ENCODE assay signal across 10 cellular contexts in the genomic region with DNA sequence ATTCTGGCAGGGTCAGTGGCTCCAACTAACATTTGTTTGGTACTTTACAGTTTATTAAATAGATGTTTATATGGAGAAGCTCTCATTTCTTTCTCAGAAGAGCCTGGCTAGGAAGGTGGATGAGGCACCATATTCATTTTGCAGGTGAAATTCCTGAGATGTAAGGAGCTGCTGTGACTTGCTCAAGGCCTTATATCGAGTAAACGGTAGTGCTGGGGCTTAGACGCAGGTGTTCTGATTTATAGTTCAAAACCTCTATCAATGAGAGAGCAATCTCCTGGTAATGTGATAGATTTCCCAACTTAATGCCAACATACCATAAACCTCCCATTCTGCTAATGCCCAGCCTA. TPM values are rescaled to one million over a fixed set of nuclear protein-coding genes. Genes with fewer than 3 reads are reported as not detected.
A peak's percentile ranks its signal among the peaks of the same experiment; 100 is the strongest.
DNase-seq lines count a peak whose midpoint lies in the region; ATAC-seq and TF ChIP-seq lines count a peak whose summit lies in the region.
"Had no signal": no experiment of that assay in that cellular context is flagged by ENCODE, and none has a peak within 500 bp of the region (broad histone marks: within the 10 kb centered on the region; RNA-seq: fewer than 3 reads in every experiment).

No MANE protein-coding gene starts in this region.

- no peaks in the 10 kb centered on the region for H3K36me3 ChIP-seq in ACC112 (ENCODE audit: insufficient read depth, low read length)
- H3K36me3 ChIP-seq in neuronal stem cell (replicated peaks in 1 of 2; ENCODE audit: control insufficient read depth in 2 of 2, insufficient read depth in 2 of 2, low read length in 2 of 2), result no peaks in the 10 kb centered on the region
- H3K36me3 ChIP-seq: pancreas had no signal

- no peaks in the 10 kb centered on the region for H3K36me3 Mint-ChIP-seq in HFFc6 (ENCODE audit: low read depth)
- H3K36me3 Mint-ChIP-seq in chondrocyte (ENCODE audit: low read depth), result no peaks in the 10 kb centered on the region

- no peaks in the 10 kb centered on the region for H3K9me3 ChIP-seq in neuronal stem cell (replicated peaks in 1 of 2; ENCODE audit: control insufficient read depth in 2 of 2, insufficient read depth in 1 of 2, low read depth in 1 of 2, low read length in 2 of 2)
- H3K9me3 ChIP-seq: pancreas had no signal

- no peak overlapping the region for H2BK5ac ChIP-seq in neuronal stem cell (ENCODE audit: low read length)

- H3K14ac ChIP-seq in neuronal stem cell (ENCODE audit: low read length), result no peak overlapping the region

- H3K4me3 Mint-ChIP-seq in HFFc6, result no peak overlapping the region; the same call in 1 of the 2 replicates
- H3K4me3 Mint-ChIP-seq in chondrocyte (ENCODE audit: unreplicated experiment), result no peak overlapping the region

- H3K18ac ChIP-seq in neuronal stem cell (ENCODE audit: low read length), result no peak overlapping the region

- no peak overlapping the region for H3K23ac ChIP-seq in neuronal stem cell (ENCODE audit: low read depth, low read length, poor library complexity)

- H3K27ac ChIP-seq in ACC112 (ENCODE audit: low read depth, low read length) (0 out of 2 replicates have a peak overlapping the region, but pooled peaks have one; percentile 44), neuronal stem cell (replicated peaks; ENCODE audit: low read length) (no peak overlapping the region)
- H3K27ac ChIP-seq: pancreas had no signal

- no peak overlapping the region for H3K4me2 ChIP-seq in neuronal stem cell (ENCODE audit: insufficient read depth, low read length, poor library complexity, severe bottlenecking)

- no peak overlapping the region for H2BK120ac ChIP-seq in neuronal stem cell (ENCODE audit: low read depth, low read length)

- peak overlapping the region; percentile 95 for H3K27ac Mint-ChIP-seq in HFFc6
- H3K27ac Mint-ChIP-seq in chondrocyte (ENCODE audit: unreplicated experiment), result peak overlapping the region; percentile 92

- H4K8ac ChIP-seq in neuronal stem cell (ENCODE audit: low read depth, low read length), result no peak overlapping the region

- H2AK5ac ChIP-seq in neuronal stem cell (ENCODE audit: low read depth, low read length), result no peak overlapping the region

- H2AFZ ChIP-seq in ACC112 (ENCODE audit: low read length, unreplicated experiment), result no peak overlapping the region
- peak overlapping the region; percentile 78 for H2AFZ ChIP-seq in neuronal stem cell (ENCODE audit: low read length)

- H3K4me1 Mint-ChIP-seq in HFFc6 (ENCODE audit: low read depth), result peaks cover 79% of the 10 kb centered on the region
- H3K4me1 Mint-ChIP-seq in chondrocyte (ENCODE audit: low read depth), result peaks cover 65% of the 10 kb centered on the region

- no peak for TF ChIP-seq CTCF in HFFc6 (IDR thresholded peaks at IDR 0.05)
- no peak for TF ChIP-seq CTCF in chondrocyte (IDR thresholded peaks at IDR 0.05)

- H3K9ac ChIP-seq in neuronal stem cell (ENCODE audit: low read depth, low read length, poor library complexity), result no peak overlapping the region

- H3K27me3 Mint-ChIP-seq in HFFc6 (ENCODE audit: insufficient read depth) (peaks cover 2% of the 10 kb centered on the region), chondrocyte (ENCODE audit: low read depth) (no peaks in the 10 kb centered on the region)

- no peak overlapping the region for H2BK12ac ChIP-seq in neuronal stem cell (ENCODE audit: low read length)

- no peaks in the 10 kb centered on the region for H3K9me3 Mint-ChIP-seq in HFFc6
- no peaks in the 10 kb centered on the region for H3K9me3 Mint-ChIP-seq in chondrocyte (ENCODE audit: low read depth)

- H3K79me1 ChIP-seq in neuronal stem cell (ENCODE audit: low read depth, low read length), result no peaks in the 10 kb centered on the region

- H4K91ac ChIP-seq in neuronal stem cell (ENCODE audit: low read depth, low read length, poor library complexity), result no peak overlapping the region

- DNase-seq in HFFc6 (no peak), chondrocyte (ENCODE audit: low spot score) (no peak), neuronal stem cell (ENCODE audit: low spot score) (no peak), NCI-H2029 treated with DMSO at 0.1 percent for 48 hours (lab: John Stamatoyannopoulos, UW) (no peak), NCI-H2227 (lab: John Stamatoyannopoulos, UW; ENCODE audit: unreplicated experiment) (no peak)
- DNase-seq: NCI-H1417, pancreas had no signal

- H3K79me2 ChIP-seq in ACC112 (ENCODE audit: control insufficient read depth, insufficient read depth, low read length, unreplicated experiment), result no peaks in the 10 kb centered on the region

- H3K4me3 ChIP-seq in ACC112 (ENCODE audit: low read depth, low read length) (no peak overlapping the region), neuronal stem cell (ENCODE audit: low read length in 2 of 2) (no peak overlapping the region)
- H3K4me3 ChIP-seq: pancreas had no signal

- no peak overlapping the region for H2BK15ac ChIP-seq in neuronal stem cell (ENCODE audit: low read length)

- peaks cover 38% of the 10 kb centered on the region for H3K4me1 ChIP-seq in ACC112 (ENCODE audit: control insufficient read depth, insufficient read depth, low read length, unreplicated experiment)
- H3K4me1 ChIP-seq in neuronal stem cell (ENCODE audit: control insufficient read depth in 2 of 2, insufficient read depth in 1 of 2, low read depth in 1 of 2, low read length in 2 of 2), result peaks cover 12 to 15% of the 10 kb centered on the region in 2 donors

- WGBS in neuronal stem cell (ENCODE audit: extremely low coverage in 2 of 2, insufficient read length in 2 of 2, insufficient replicate concordance in 1 of 2), 2 donors, result no CpG with 5 or more reads among the region's 3 CpGs

- ATAC-seq in GM21825 (IDR thresholded peaks at IDR 0.05; ENCODE audit: unreplicated experiment) (no peak), GM21723 (IDR thresholded peaks at IDR 0.05; ENCODE audit: unreplicated experiment) (no peak)

- H3K27me3 ChIP-seq in ACC112 (ENCODE audit: insufficient read depth, low read length) (no peaks in the 10 kb centered on the region), neuronal stem cell (ENCODE audit: control insufficient read depth in 3 of 3, insufficient read depth in 3 of 3, low read depth in 1 of 3, low read length in 3 of 3) (no peaks in the 10 kb centered on the region)
- H3K27me3 ChIP-seq: pancreas had no signal

- H3K4ac ChIP-seq in neuronal stem cell (ENCODE audit: low read length), result no peak overlapping the region

RNA-seq across cellular contexts. Expression of a gene that starts 42.3 kb away (rescaled TPM):
- 100 to 1,000 TPM; 292 to 311 (median 302) TPM for total RNA-seq in HFFc6 (2021; fragmentation: NEBNext Ultra II Directional; extraction: Animal tissue kit (Norgen Biotek cat#: 25700))
- 248 to 266 TPM (median 253 TPM) in 3 replicates for total RNA-seq in chondrocyte
- 182 TPM for polyA plus RNA-seq in neuronal stem cell (2013, experiment 1 of 2)
- polyA plus RNA-seq in neuronal stem cell (2013, experiment 2 of 2), result 180 TPM

RNA-seq across cellular contexts. Expression of a gene that starts 51.4 kb away (rescaled TPM):
- 10 to 100 TPM; 22.2 to 31.6 (median 27.5) TPM for total RNA-seq in HFFc6 (2021; fragmentation: NEBNext Ultra II Directional; extraction: Animal tissue kit (Norgen Biotek cat#: 25700))
- total RNA-seq in chondrocyte, result 52.1 to 89.9 TPM (median 88.0 TPM) in 3 replicates
- polyA plus RNA-seq in neuronal stem cell (2013, experiment 1 of 2), result 21.7 TPM
- polyA plus RNA-seq in neuronal stem cell (2013, experiment 2 of 2), result 20.3 TPM
